Comparison of ENCODE assay signal across 1 cellular context in genomic region chr3:48716982-48717746, GRCh38.
TF ChIP-seq lines count a peak whose summit lies in the region.

IP6K2 (minus strand) TSS chr3:48717221; CDS start chr3:48695291, 21,930 bp downstream.

TF ChIP-seq in GM12878, 131 proteins besides CTCF, POLR2A, EP300 and RAD21 (continued from another document and continues in another):
- TF ChIP-seq ELK1 (IDR thresholded peaks at IDR 0.05; ENCODE audit: low read depth, low read length) (peak; percentile 50), NR2C2 (IDR thresholded peaks at IDR 0.05; ENCODE audit: borderline replicate concordance, control insufficient read depth, insufficient read length, low read depth) (no peak), FOXM1 (IDR thresholded peaks at IDR 0.05; ENCODE audit: low read depth, low read length) (no peak), NFXL1 (IDR thresholded peaks at IDR 0.05; ENCODE audit: borderline replicate concordance) (no peak), IRF5 (IDR thresholded peaks at IDR 0.05; ENCODE audit: borderline replicate concordance) (no peak), ZNF592 (IDR thresholded peaks at IDR 0.05) (no peak), PAX5 (IDR thresholded peaks at IDR 0.05; ENCODE audit: borderline replicate concordance, low read depth, low read length) (no peak), SMC3 (IDR thresholded peaks at IDR 0.05; ENCODE audit: borderline replicate concordance, low read length) (no peak), PML (IDR thresholded peaks at IDR 0.05; ENCODE audit: low read length) (peak; percentile 75; the same call in 1 of the 2 replicates), KAT2A (conservative IDR thresholded peaks at IDR 0.05; ENCODE audit: control insufficient read depth, low read depth, low read length) (no peak), ATF2 (IDR thresholded peaks at IDR 0.05; ENCODE audit: low read length) (no peak), EZH2 (IDR thresholded peaks at IDR 0.05; ENCODE audit: borderline replicate concordance, control insufficient read depth, low read depth, low read length) (no peak), E4F1 (IDR thresholded peaks at IDR 0.05; ENCODE audit: borderline replicate concordance, partially characterized antibody) (no peak), SMAD1 (IDR thresholded peaks at IDR 0.05; ENCODE audit: low read depth, partially characterized antibody) (peak; percentile 23), JUNB (IDR thresholded peaks at IDR 0.05) (no peak), CBX3 (IDR thresholded peaks at IDR 0.05; ENCODE audit: borderline replicate concordance, low read depth) (no peak), ZSCAN29 (IDR thresholded peaks at IDR 0.05) (no peak), IRF3 (IDR thresholded peaks at IDR 0.05) (peak; percentile 59; the same call in 1 of the 2 replicates), HDAC6 (IDR thresholded peaks at IDR 0.05; ENCODE audit: unreplicated experiment) (no peak), POU2F2 (IDR thresholded peaks at IDR 0.05; ENCODE audit: borderline replicate concordance, low read depth, low read length) (no peak; the same call in 2 of the 3 replicates), CREM (IDR thresholded peaks at IDR 0.05; ENCODE audit: low read depth) (peak; percentile 66; the same call in 1 of the 2 replicates), NR2F1 (conservative IDR thresholded peaks at IDR 0.05) (no peak), TARDBP (IDR thresholded peaks at IDR 0.05; ENCODE audit: borderline replicate concordance) (no peak), ZNF384 (IDR thresholded peaks at IDR 0.05; ENCODE audit: borderline replicate concordance, low read depth, low read length) (no peak), ATF7 (IDR thresholded peaks at IDR 0.05; ENCODE audit: low read depth) (no peak), HDGF (IDR thresholded peaks at IDR 0.05) (peak; percentile 64; the same call in 1 of the 2 replicates), KDM1A (IDR thresholded peaks at IDR 0.05; ENCODE audit: borderline replicate concordance) (no peak), SREBF1 (IDR thresholded peaks at IDR 0.05; ENCODE audit: low read length) (no peak), SREBF2 (IDR thresholded peaks at IDR 0.05; ENCODE audit: low read length) (no peak), TAF1 (IDR thresholded peaks at IDR 0.05; ENCODE audit: borderline replicate concordance, low read depth, low read length) (peak; percentile 81), BMI1 (IDR thresholded peaks at IDR 0.05; ENCODE audit: borderline replicate concordance) (peak; percentile 48; the same call in 1 of the 2 replicates), FOS (IDR thresholded peaks at IDR 0.05; ENCODE audit: borderline replicate concordance, extremely low read depth, insufficient read length) (peak; percentile 40), ZNF622 (IDR thresholded peaks at IDR 0.05) (no peak), GABPA (IDR thresholded peaks at IDR 0.05; ENCODE audit: low read depth) (no peak), BCL3 (IDR thresholded peaks at IDR 0.05; ENCODE audit: borderline replicate concordance, insufficient read depth, low read depth, low read length, poor library complexity, severe bottlenecking) (no peak), HCFC1 (IDR thresholded peaks at IDR 0.05; ENCODE audit: low read length) (no peak)
- TF ChIP-seq, protein P1, sequence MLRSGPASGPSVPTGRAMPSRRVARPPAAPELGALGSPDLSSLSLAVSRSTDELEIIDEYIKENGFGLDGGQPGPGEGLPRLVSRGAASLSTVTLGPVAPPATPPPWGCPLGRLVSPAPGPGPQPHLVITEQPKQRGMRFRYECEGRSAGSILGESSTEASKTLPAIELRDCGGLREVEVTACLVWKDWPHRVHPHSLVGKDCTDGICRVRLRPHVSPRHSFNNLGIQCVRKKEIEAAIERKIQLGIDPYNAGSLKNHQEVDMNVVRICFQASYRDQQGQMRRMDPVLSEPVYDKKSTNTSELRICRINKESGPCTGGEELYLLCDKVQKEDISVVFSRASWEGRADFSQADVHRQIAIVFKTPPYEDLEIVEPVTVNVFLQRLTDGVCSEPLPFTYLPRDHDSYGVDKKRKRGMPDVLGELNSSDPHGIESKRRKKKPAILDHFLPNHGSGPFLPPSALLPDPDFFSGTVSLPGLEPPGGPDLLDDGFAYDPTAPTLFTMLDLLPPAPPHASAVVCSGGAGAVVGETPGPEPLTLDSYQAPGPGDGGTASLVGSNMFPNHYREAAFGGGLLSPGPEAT (IDR thresholded peaks at IDR 0.05; ENCODE audit: low read depth) = peak; percentile 55; the same call in 1 of the 2 replicates
- TF ChIP-seq, protein P2, sequence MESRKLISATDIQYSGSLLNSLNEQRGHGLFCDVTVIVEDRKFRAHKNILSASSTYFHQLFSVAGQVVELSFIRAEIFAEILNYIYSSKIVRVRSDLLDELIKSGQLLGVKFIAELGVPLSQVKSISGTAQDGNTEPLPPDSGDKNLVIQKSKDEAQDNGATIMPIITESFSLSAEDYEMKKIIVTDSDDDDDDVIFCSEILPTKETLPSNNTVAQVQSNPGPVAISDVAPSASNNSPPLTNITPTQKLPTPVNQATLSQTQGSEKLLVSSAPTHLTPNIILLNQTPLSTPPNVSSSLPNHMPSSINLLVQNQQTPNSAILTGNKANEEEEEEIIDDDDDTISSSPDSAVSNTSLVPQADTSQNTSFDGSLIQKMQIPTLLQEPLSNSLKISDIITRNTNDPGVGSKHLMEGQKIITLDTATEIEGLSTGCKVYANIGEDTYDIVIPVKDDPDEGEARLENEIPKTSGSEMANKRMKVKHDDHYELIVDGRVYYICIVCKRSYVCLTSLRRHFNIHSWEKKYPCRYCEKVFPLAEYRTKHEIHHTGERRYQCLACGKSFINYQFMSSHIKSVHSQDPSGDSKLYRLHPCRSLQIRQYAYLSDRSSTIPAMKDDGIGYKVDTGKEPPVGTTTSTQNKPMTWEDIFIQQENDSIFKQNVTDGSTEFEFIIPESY (IDR thresholded peaks at IDR 0.05) = no peak
- TF ChIP-seq, protein P3, sequence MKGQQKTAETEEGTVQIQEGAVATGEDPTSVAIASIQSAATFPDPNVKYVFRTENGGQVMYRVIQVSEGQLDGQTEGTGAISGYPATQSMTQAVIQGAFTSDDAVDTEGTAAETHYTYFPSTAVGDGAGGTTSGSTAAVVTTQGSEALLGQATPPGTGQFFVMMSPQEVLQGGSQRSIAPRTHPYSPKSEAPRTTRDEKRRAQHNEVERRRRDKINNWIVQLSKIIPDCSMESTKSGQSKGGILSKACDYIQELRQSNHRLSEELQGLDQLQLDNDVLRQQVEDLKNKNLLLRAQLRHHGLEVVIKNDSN (IDR thresholded peaks at IDR 0.05; ENCODE audit: borderline replicate concordance, extremely low read length, insufficient read depth, low read depth, low read length) = no peak
- TF ChIP-seq, protein P4, sequence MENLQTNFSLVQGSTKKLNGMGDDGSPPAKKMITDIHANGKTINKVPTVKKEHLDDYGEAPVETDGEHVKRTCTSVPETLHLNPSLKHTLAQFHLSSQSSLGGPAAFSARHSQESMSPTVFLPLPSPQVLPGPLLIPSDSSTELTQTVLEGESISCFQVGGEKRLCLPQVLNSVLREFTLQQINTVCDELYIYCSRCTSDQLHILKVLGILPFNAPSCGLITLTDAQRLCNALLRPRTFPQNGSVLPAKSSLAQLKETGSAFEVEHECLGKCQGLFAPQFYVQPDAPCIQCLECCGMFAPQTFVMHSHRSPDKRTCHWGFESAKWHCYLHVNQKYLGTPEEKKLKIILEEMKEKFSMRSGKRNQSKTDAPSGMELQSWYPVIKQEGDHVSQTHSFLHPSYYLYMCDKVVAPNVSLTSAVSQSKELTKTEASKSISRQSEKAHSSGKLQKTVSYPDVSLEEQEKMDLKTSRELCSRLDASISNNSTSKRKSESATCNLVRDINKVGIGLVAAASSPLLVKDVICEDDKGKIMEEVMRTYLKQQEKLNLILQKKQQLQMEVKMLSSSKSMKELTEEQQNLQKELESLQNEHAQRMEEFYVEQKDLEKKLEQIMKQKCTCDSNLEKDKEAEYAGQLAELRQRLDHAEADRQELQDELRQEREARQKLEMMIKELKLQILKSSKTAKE (IDR thresholded peaks at IDR 0.05; ENCODE audit: low read depth, poor library complexity, severe bottlenecking) = peak; percentile 52
